8 cellular contexts compared by ENCODE assay signal in the genomic region with DNA sequence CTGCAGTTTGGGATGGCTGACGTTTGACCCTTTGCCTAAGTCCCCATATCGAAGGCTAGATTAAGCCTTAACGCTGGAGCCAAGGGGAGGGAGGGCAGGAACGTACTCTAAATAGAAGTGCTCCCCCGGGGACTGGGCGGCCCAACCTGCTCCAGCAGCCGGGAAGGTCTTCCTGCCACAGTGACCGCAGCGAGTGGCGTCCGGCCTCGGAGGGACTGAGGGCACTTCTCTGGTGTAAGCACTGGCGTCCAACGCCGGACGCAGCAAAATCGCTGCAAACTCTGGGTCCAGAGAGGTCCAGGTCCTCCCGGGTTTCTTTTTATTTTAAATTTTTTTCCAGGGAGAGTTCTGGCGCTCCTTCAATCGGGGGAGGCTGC. TPM values are rescaled to one million over a fixed set of nuclear protein-coding genes. Genes with fewer than 3 reads are reported as not detected.
DNase-seq lines count a peak whose midpoint lies in the region; ATAC-seq, FAIRE-seq and TF ChIP-seq lines count a peak whose summit lies in the region.

No MANE protein-coding gene starts in this region.

- CTCF ChIA-PET in CD4-positive, alpha-beta memory T cell (lab: Charles Lee; ENCODE audit: partially characterized antibody): interaction anchor here (3.0 kb wide), 1 partner anchor 56 kb away, joined by 13 read pairs; no protein-coding TSS in a partner anchor

- H3K27ac Mint-ChIP-seq in CD4-positive, alpha-beta memory T cell: peak overlapping the region; percentile 29 to 83 (median 65)

- no peaks in the 10 kb centered on the region for H3K27me3 ChIP-seq in CD4-positive, alpha-beta memory T cell (ENCODE audit: insufficient read depth, low read length)
- H3K27me3 ChIP-seq in Peyer's patch: no peaks in the 10 kb centered on the region
- H3K27me3 ChIP-seq in muscle layer of colon (ENCODE audit: control insufficient read depth in 1 of 2, insufficient read depth in 2 of 2, low read length in 2 of 2): no peaks in the 10 kb centered on the region

- H3K27ac ChIP-seq in CD4-positive, alpha-beta memory T cell (ENCODE audit: low read depth, low read length): no peak overlapping the region
- H3K27ac ChIP-seq in Peyer's patch (peak overlapping the region in 3 of 4 donors; percentile 76 to 77 (median 77)), muscle layer of colon (ENCODE audit: low read depth, low read length) (peak overlapping the region; percentile 76)

- POLR2A ChIA-PET in CD4-positive, alpha-beta memory T cell (lab: Charles Lee; ENCODE audit: partially characterized antibody): interaction anchor here (1.3 to 4.3 kb wide), 2 partner anchors 29 to 31 kb away, joined by 3 to 39 read pairs; a partner anchor contains a TSS

- FAIRE-seq in frontal cortex (lab: Jason Lieb, UNC): no peak

- peaks cover 0 to 7% (median 0%) of the 10 kb centered on the region in 8 donors for H3K9me3 Mint-ChIP-seq in CD4-positive, alpha-beta memory T cell

- H3K9ac ChIP-seq in muscle layer of colon (ENCODE audit: low read length): no peak overlapping the region

- no peaks in the 10 kb centered on the region for H3K36me3 ChIP-seq in CD4-positive, alpha-beta memory T cell (ENCODE audit: insufficient read depth, low read length)
- H3K36me3 ChIP-seq in Peyer's patch (no peaks in the 10 kb centered on the region), muscle layer of colon (ENCODE audit: insufficient read depth, low read length) (no peaks in the 10 kb centered on the region)

- TF ChIP-seq CTCF in Peyer's patch (IDR thresholded peaks at IDR 0.05): no peak

- intact Hi-C loops in CD4-positive, alpha-beta memory T cell (cut with micrococcal nuclease): loop anchor here (1.0 to 10.0 kb wide), 6 partner anchors 28 to 1626 kb away; a partner anchor contains a TSS

- peaks cover 5 to 24% (median 15%) of the 10 kb centered on the region in 4 donors for H3K4me1 Mint-ChIP-seq in CD4-positive, alpha-beta memory T cell

- no peak for TF ChIP-seq POLR2A in Peyer's patch (IDR thresholded peaks at IDR 0.05)

- H3K4me1 ChIP-seq in CD4-positive, alpha-beta memory T cell (ENCODE audit: insufficient read depth, low read length): peaks cover 23% of the 10 kb centered on the region
- peaks cover 0 to 12% (median 0%) of the 10 kb centered on the region in 4 donors for H3K4me1 ChIP-seq in Peyer's patch
- peaks cover 6% of the 10 kb centered on the region for H3K4me1 ChIP-seq in muscle layer of colon (ENCODE audit: insufficient read depth, low read length)

- ATAC-seq in GM21737 (IDR thresholded peaks at IDR 0.05; ENCODE audit: unreplicated experiment) (peak; percentile 20), HG02798 (IDR thresholded peaks at IDR 0.05; ENCODE audit: poor library complexity, unreplicated experiment) (no peak)

- H3K4me3 Mint-ChIP-seq in CD4-positive, alpha-beta memory T cell: peak overlapping the region; percentile 82 to 96 (median 96)

- DNase-seq in CD4-positive, alpha-beta memory T cell: peak in 1 of 5 donors; percentile 4
- no peak for DNase-seq in Peyer's patch
- DNase-seq in effector CD4-positive, alpha-beta T cell: peak; percentile 5
- DNase-seq in NCI-H446 (lab: John Stamatoyannopoulos, UW): no peak
- DNase-seq in frontal cortex (ENCODE audit: low spot score in 2 of 2): no peak

- H3K27me3 Mint-ChIP-seq in CD4-positive, alpha-beta memory T cell: no peaks in the 10 kb centered on the region

- no peaks in the 10 kb centered on the region for H3K9me3 ChIP-seq in CD4-positive, alpha-beta memory T cell (ENCODE audit: control insufficient read depth in 1 of 2, low read length in 2 of 2)
- no peaks in the 10 kb centered on the region for H3K9me3 ChIP-seq in Peyer's patch
- no peaks in the 10 kb centered on the region for H3K9me3 ChIP-seq in muscle layer of colon (ENCODE audit: low read length)

- H3K4me3 ChIP-seq in CD4-positive, alpha-beta memory T cell (ENCODE audit: low read length in 2 of 2): peak overlapping the region; percentile 94 to 100
- peak overlapping the region; percentile 72 to 90 (median 82) for H3K4me3 ChIP-seq in Peyer's patch
- peak overlapping the region; percentile 85 to 88 for H3K4me3 ChIP-seq in muscle layer of colon (ENCODE audit: low read depth in 1 of 2, low read length in 2 of 2)

- H3K36me3 Mint-ChIP-seq in CD4-positive, alpha-beta memory T cell: peaks cover 0 to 8% of the 10 kb centered on the region in 2 donors

RNA-seq across cellular contexts. Expression of a gene that starts 0.5 kb away (rescaled TPM):
- total RNA-seq in CD4-positive, alpha-beta memory T cell: 1 to 10 TPM; 5.9 to 6.0 TPM
- under 1 TPM; 0.54 to 0.98 TPM for polyA plus RNA-seq in CD4-positive, alpha-beta memory T cell
- total RNA-seq in Peyer's patch (1 to 10 TPM; 3.5 to 4.2 (median 4.0) TPM), frontal cortex (11.0 TPM)

RNA-seq across cellular contexts. Expression of a gene that starts 28.3 kb away (rescaled TPM):
- total RNA-seq in CD4-positive, alpha-beta memory T cell: 1,000 to 10,000 TPM; 3,774 to 4,063 TPM
- polyA plus RNA-seq in CD4-positive, alpha-beta memory T cell: 1,000 to 10,000 TPM; 2,768 to 3,604 TPM
- total RNA-seq in Peyer's patch: 1,000 to 10,000 TPM in 1 of 4 donors, 100 to 1,000 TPM in 3; 547 to 1,432 (median 812) TPM
- 1,234 TPM for total RNA-seq in frontal cortex
